8 cellular contexts compared by ENCODE assay signal in genomic region chr10:37856881-37857286, GRCh38. TPM values are rescaled to one million over a fixed set of nuclear protein-coding genes. Genes with fewer than 3 reads are reported as not detected.
DNase-seq lines count a peak whose midpoint lies in the region; ATAC-seq lines count a peak whose summit lies in the region.

No MANE protein-coding gene starts in this region.

- under 1% methylated on average over 16 of the region's 16 CpGs for WGBS in right cardiac atrium

- intact Hi-C loops in right cardiac atrium (cut with DNase I): loop anchor here in 1 of 4 donors (10.0 kb wide), 1 partner anchor 118 kb away; the partner anchor contains the start of gene ZNF25

- H3K4me3 ChIP-seq in right cardiac atrium (ENCODE audit: low read length) (peak overlapping the region; percentile 63), skeletal muscle tissue (ENCODE audit: low read length in 3 of 3) (peak overlapping the region; percentile 90 to 93 (median 93))

- ATAC-seq in HG02642 (IDR thresholded peaks at IDR 0.05; ENCODE audit: poor library complexity, unreplicated experiment) (peak; percentile 23), right cardiac atrium (peak; percentile 6 to 26)
- ATAC-seq in activated naive CD4-positive, alpha-beta T cell treated with anti-CD3 and anti-CD28 coated beads, Interleukin-2, amount 50 U/mL, for 72 hours: peak; percentile 10 to 16

- H3K27ac Mint-ChIP-seq in activated naive CD4-positive, alpha-beta T cell treated with anti-CD3 and anti-CD28 coated beads, Interleukin-2, amount 50 U/mL, for 72 hours: peak overlapping the region; percentile 85 to 93

- peak overlapping the region; percentile 75 for H3K27ac ChIP-seq in right cardiac atrium (ENCODE audit: low read length)
- peak overlapping the region; percentile 100 for H3K27ac ChIP-seq in skeletal muscle tissue (ENCODE audit: low read depth, low read length)

- DNase-seq in NCI-H82 (lab: John Stamatoyannopoulos, UW) (peak; percentile 49), NCI-H82 treated with DMSO at 0.1 percent for 48 hours (lab: John Stamatoyannopoulos, UW; ENCODE audit: unreplicated experiment) (no peak), NOMO-1 treated with dmso at 0.1 percent for 144 hours (lab: John Stamatoyannopoulos, UW; ENCODE audit: unreplicated experiment) (peak; percentile 13), right cardiac atrium (peak; percentile 28 to 57 (median 51)), NK-92 (lab: John Stamatoyannopoulos, UW; ENCODE audit: unreplicated experiment) (no peak)
- peak; percentile 9 to 54 for DNase-seq in activated naive CD4-positive, alpha-beta T cell treated with anti-CD3 and anti-CD28 coated beads, Interleukin-2, amount 50 U/mL, for 72 hours (ENCODE audit: low spot score in 2 of 2)

- H3K4me1 ChIP-seq in right cardiac atrium (ENCODE audit: control insufficient read depth, insufficient read depth, low read length) (no peaks in the 10 kb centered on the region), skeletal muscle tissue (ENCODE audit: control insufficient read depth in 3 of 3, insufficient read depth in 3 of 3, low read length in 3 of 3) (peaks cover 6 to 24% (median 23%) of the 10 kb centered on the region in 3 donors)

- peak overlapping the region; percentile 94 to 100 (median 100) for H3K9ac ChIP-seq in skeletal muscle tissue (ENCODE audit: low read depth in 1 of 3, low read length in 3 of 3)

- H3K9me3 ChIP-seq in right cardiac atrium (ENCODE audit: control insufficient read depth, low read length) (no peaks in the 10 kb centered on the region), skeletal muscle tissue (ENCODE audit: control insufficient read depth in 3 of 3, low read length in 3 of 3) (no peaks in the 10 kb centered on the region)

- H3K9me3 Mint-ChIP-seq in activated naive CD4-positive, alpha-beta T cell treated with anti-CD3 and anti-CD28 coated beads, Interleukin-2, amount 50 U/mL, for 72 hours: peaks cover 0 to 5% of the 10 kb centered on the region in 2 donors

- H3K36me3 Mint-ChIP-seq in activated naive CD4-positive, alpha-beta T cell treated with anti-CD3 and anti-CD28 coated beads, Interleukin-2, amount 50 U/mL, for 72 hours: peaks cover 15 to 39% of the 10 kb centered on the region in 2 donors

- H3K36me3 ChIP-seq in skeletal muscle tissue (ENCODE audit: control insufficient read depth in 3 of 3, insufficient read depth in 3 of 3, low read length in 3 of 3): no peaks in the 10 kb centered on the region

- H3K27me3 ChIP-seq in right cardiac atrium (ENCODE audit: control insufficient read depth, insufficient read depth) (no peaks in the 10 kb centered on the region), skeletal muscle tissue (ENCODE audit: control insufficient read depth in 3 of 3, insufficient read depth in 3 of 3, low read length in 3 of 3) (no peaks in the 10 kb centered on the region)

RNA-seq across cellular contexts. Expression of gene ZNF248, which starts 0.5 kb away (rescaled TPM):
- 10 to 100 TPM in 1 of 2 donors, 1 to 10 TPM in 1; 7.6 to 11.3 TPM for total RNA-seq in activated naive CD4-positive, alpha-beta T cell treated with anti-CD3 and anti-CD28 coated beads, Interleukin-2, amount 50 U/mL, for 72 hours
- 10 to 100 TPM; 11.1 to 18.4 (median 14.6) TPM for total RNA-seq in right cardiac atrium
- polyA plus RNA-seq in right cardiac atrium: 5.8 TPM
- total RNA-seq in skeletal muscle tissue: 16.7 TPM

Comparison
In these comparisons a context has a peak if more than half of its experiments do, and no peak if none do; other contexts are left out.
1. DNase-seq: peak in NCI-H82 (single experiment), NOMO-1 treated with dmso at 0.1 percent for 144 hours (single experiment), activated naive CD4-positive, alpha-beta T cell treated with anti-CD3 and anti-CD28 coated beads, Interleukin-2, amount 50 U/mL, for 72 hours (2 of 2) and right cardiac atrium (3 of 3); none in NCI-H82 treated with DMSO at 0.1 percent for 48 hours (single experiment) and NK-92 (single experiment).
2. Peak in every context shown above with its lines, with median percentiles within 50 percentile points of each other: ATAC-seq.